20 cellular contexts compared by ENCODE assay signal in the genomic region with DNA sequence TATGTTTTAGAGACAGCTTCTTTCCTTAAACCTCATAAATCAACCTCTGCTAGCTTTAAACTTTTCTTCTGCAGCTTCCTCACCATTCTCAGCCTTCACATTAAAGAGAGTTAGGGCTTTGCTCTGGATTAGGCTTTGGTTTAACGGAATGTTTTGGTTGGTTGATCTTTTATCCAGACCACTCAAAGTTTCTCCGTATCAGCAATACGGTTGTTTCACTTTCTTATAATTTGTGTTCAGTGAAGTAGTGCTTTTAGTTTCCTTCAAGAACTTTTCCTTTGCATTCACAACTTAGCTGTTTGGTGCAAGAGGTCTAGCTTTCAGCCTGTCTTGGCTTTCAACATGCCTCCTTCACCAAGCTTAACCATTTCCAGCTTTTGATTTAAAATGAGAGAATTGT.
"Had no signal": no experiment of that assay in that cellular context is flagged by ENCODE, and none has a peak within 500 bp of the region (broad histone marks: within the 10 kb centered on the region; RNA-seq: fewer than 3 reads in every experiment).

No MANE protein-coding gene starts in this region.

- H3K27me3 Mint-ChIP-seq: activated B cell treated with CpG ODN at 0.5 μM for 24 hours; activated naive CD4-positive, alpha-beta T cell treated with anti-CD3 and anti-CD28 coated beads, Interleukin-2, amount 50 U/mL, for 24 hours; naive thymus-derived CD8-positive, alpha-beta T cell; stimulated activated naive B cell treated with anti-CD40 and anti-IgM and Interleukin-4, amounts not matched to agents 10 μg/mL and 1 μg/mL and 100 μg/mL, for 72 hours; T-cell had no signal

- H3K9me3 Mint-ChIP-seq: activated B cell treated with CpG ODN at 0.5 μM for 24 hours; activated naive CD4-positive, alpha-beta T cell treated with anti-CD3 and anti-CD28 coated beads, Interleukin-2, amount 50 U/mL, for 24 hours; activated T-cell treated with anti-CD3 and anti-CD28 coated beads, Interleukin-2, amount 50 U/mL, for 4 hours; immature natural killer cell; mesothelial cell of epicardium; naive thymus-derived CD8-positive, alpha-beta T cell; stimulated activated naive B cell treated with anti-CD40 and anti-IgM and Interleukin-4, amounts not matched to agents 10 μg/mL and 1 μg/mL and 100 μg/mL, for 72 hours; T-cell had no signal

- FAIRE-seq: astrocyte had no signal

- DNase-seq: activated B cell treated with CpG ODN at 0.5 μM for 24 hours; activated CD4-positive, alpha-beta T cell treated with anti-CD3 and anti-CD28 coated beads for 48 hours; activated gamma-delta T cell; activated T-cell treated with anti-CD3 and anti-CD28 coated beads, Interleukin-2, amount 50 U/mL, for 4 hours; central memory CD4-positive, alpha-beta T cell; effector memory CD4-positive, alpha-beta T cell; foreskin melanocyte; immature natural killer cell; left ventricle myocardium inferior; naive thymus-derived CD8-positive, alpha-beta T cell; retina; stimulated activated CD4-positive, alpha-beta T cell treated with anti-CD3 and anti-CD28 coated beads, Interleukin-2, amount 100 ng/mL, for 48 hours; stimulated activated CD8-positive, alpha-beta memory T cell treated with anti-CD3 and anti-CD28 coated beads, Interleukin-4, amount 100 ng/mL, for 48 hours; stimulated activated naive B cell treated with anti-CD40 and anti-IgM and Interleukin-4, amounts not matched to agents 10 μg/mL and 1 μg/mL and 100 μg/mL, for 72 hours; T-cell; transverse colon; uterus had no signal

- ATAC-seq: activated T-cell treated with anti-CD3 and anti-CD28 coated beads, Interleukin-2, amount 50 U/mL, for 4 hours; naive thymus-derived CD8-positive, alpha-beta T cell; stimulated activated naive B cell treated with anti-CD40 and anti-IgM and Interleukin-4, amounts not matched to agents 10 μg/mL and 1 μg/mL and 100 μg/mL, for 72 hours; T-cell had no signal

- H3K4me3 Mint-ChIP-seq: activated B cell treated with CpG ODN at 0.5 μM for 24 hours; activated naive CD4-positive, alpha-beta T cell treated with anti-CD3 and anti-CD28 coated beads, Interleukin-2, amount 50 U/mL, for 24 hours; activated T-cell treated with anti-CD3 and anti-CD28 coated beads, Interleukin-2, amount 50 U/mL, for 4 hours; immature natural killer cell; mesothelial cell of epicardium; naive thymus-derived CD8-positive, alpha-beta T cell; stimulated activated naive B cell treated with anti-CD40 and anti-IgM and Interleukin-4, amounts not matched to agents 10 μg/mL and 1 μg/mL and 100 μg/mL, for 72 hours; T-cell had no signal

- H3K4me1 Mint-ChIP-seq: activated B cell treated with CpG ODN at 0.5 μM for 24 hours; immature natural killer cell; naive thymus-derived CD8-positive, alpha-beta T cell; stimulated activated naive B cell treated with anti-CD40 and anti-IgM and Interleukin-4, amounts not matched to agents 10 μg/mL and 1 μg/mL and 100 μg/mL, for 72 hours had no signal

- H3K27ac Mint-ChIP-seq: activated B cell treated with CpG ODN at 0.5 μM for 24 hours; activated naive CD4-positive, alpha-beta T cell treated with anti-CD3 and anti-CD28 coated beads, Interleukin-2, amount 50 U/mL, for 24 hours; immature natural killer cell; mesothelial cell of epicardium; naive thymus-derived CD8-positive, alpha-beta T cell; stimulated activated naive B cell treated with anti-CD40 and anti-IgM and Interleukin-4, amounts not matched to agents 10 μg/mL and 1 μg/mL and 100 μg/mL, for 72 hours had no signal
